In genomic region chr9:91778031-91778430, GRCh38 we compare ENCODE assay signal across 2 cellular contexts.
TF ChIP-seq lines count a peak whose summit lies in the region.

No MANE protein-coding gene starts in this region.

TF ChIP-seq in IMR-90, 13 proteins besides CTCF, POLR2A, EP300 and RAD21:
- peak; percentile 59 for TF ChIP-seq CEBPB (IDR thresholded peaks at IDR 0.05; ENCODE audit: low read depth, low read length)
- TF ChIP-seq BHLHE40 (IDR thresholded peaks at IDR 0.05; ENCODE audit: low read depth, low read length) = no peak

TF ChIP-seq in H1, 55 proteins besides CTCF, POLR2A, EP300 and RAD21:
- TF ChIP-seq BACH1 (IDR thresholded peaks at IDR 0.05; ENCODE audit: low read length) (no peak), TAF1 (IDR thresholded peaks at IDR 0.05; ENCODE audit: low read depth, low read length) (no peak), E2F6 (IDR thresholded peaks at IDR 0.05) (no peak), CTBP2 (IDR thresholded peaks at IDR 0.05; ENCODE audit: borderline replicate concordance, insufficient read depth, insufficient read length, low read length) (no peak), HDAC2 (IDR thresholded peaks at IDR 0.05; ENCODE audit: borderline replicate concordance in 1 of 2, low read depth in 2 of 2, low read length in 2 of 2) (no peak), CHD1 (IDR thresholded peaks at IDR 0.05; ENCODE audit: low read depth, low read length) (no peak), GTF2F1 (IDR thresholded peaks at IDR 0.05; ENCODE audit: borderline replicate concordance, low read depth, low read length) (no peak)
TF ChIP-seq in H1: peak in this region for 0.
